In genomic region chr12:65840793-65841670, GRCh38 we compare ENCODE assay signal across 24 cellular contexts. TPM values are rescaled to one million over a fixed set of nuclear protein-coding genes. Genes with fewer than 3 reads are reported as not detected.
DNase-seq lines count a peak whose midpoint lies in the region; ATAC-seq, FAIRE-seq and TF ChIP-seq lines count a peak whose summit lies in the region.
"Had no signal": no experiment of that assay in that cellular context is flagged by ENCODE, and none has a peak within 500 bp of the region (broad histone marks: within the 10 kb centered on the region; RNA-seq: fewer than 3 reads in every experiment).

No MANE protein-coding gene starts in this region.

- peaks cover 17 to 20% of the 10 kb centered on the region in 2 donors for H3K27me3 Mint-ChIP-seq in T-cell

- H3K9ac ChIP-seq in PC-3 (ENCODE audit: low read length) (no peak overlapping the region), keratinocyte (ENCODE audit: control insufficient read depth, extremely low read depth, insufficient read depth, low read length) (no peak overlapping the region)

- H3K27me3 ChIP-seq in PC-3 (ENCODE audit: low read length) (no peaks in the 10 kb centered on the region), keratinocyte (ENCODE audit: control insufficient read depth, extremely low read depth, insufficient read depth, low read length) (no peaks in the 10 kb centered on the region)
- H3K27me3 ChIP-seq: body of pancreas, colonic mucosa, right atrium auricular region had no signal

- ATAC-seq in PC-3 (peak; percentile 9; the same call in 1 of the 2 replicates), T-cell (replicated peaks in 1 of 4) (no peak)
- ATAC-seq: body of pancreas; esophagus mucosa; left lung; stimulated activated effector memory CD8-positive, alpha-beta T cell treated with anti-CD3 and anti-CD28 coated beads, Interleukin-12 subunit alpha, Interleukin-12 subunit beta, amount 100 ng/mL, for 72 hours had no signal

- no peak overlapping the region for H3K4me3 Mint-ChIP-seq in T-cell
- H3K4me3 Mint-ChIP-seq: activated naive CD8-positive, alpha-beta T cell treated with anti-CD3 and anti-CD28 coated beads, Interleukin-2, amount 10 ng/mL, durations not matched to agents 7 days and 5 days; CD4-positive, alpha-beta memory T cell; stimulated activated effector memory CD8-positive, alpha-beta T cell treated with anti-CD3 and anti-CD28 coated beads, Interleukin-12 subunit alpha, Interleukin-12 subunit beta, amount 100 ng/mL, for 72 hours had no signal

- H3K9me3 ChIP-seq in PC-3 (ENCODE audit: low read length) (no peaks in the 10 kb centered on the region), keratinocyte (ENCODE audit: control insufficient read depth, low read depth, low read length) (no peaks in the 10 kb centered on the region)
- H3K9me3 ChIP-seq: body of pancreas, colonic mucosa, left lung, right atrium auricular region had no signal

- H3K27ac ChIP-seq in PC-3 (ENCODE audit: low read length), result 0 out of 2 replicates have a peak overlapping the region, but pooled peaks have one; percentile 5
- H3K27ac ChIP-seq in keratinocyte (ENCODE audit: control insufficient read depth, insufficient read depth, low read length), result no peak overlapping the region
- H3K27ac ChIP-seq in substantia nigra (ENCODE audit: low read depth, low read length, poor library complexity, severe bottlenecking), result no peak overlapping the region
- H3K27ac ChIP-seq: body of pancreas, colonic mucosa, left lung, right atrium auricular region had no signal

- H3K9me2 ChIP-seq in PC-3 (replicated peaks; ENCODE audit: low read length), result no peaks in the 10 kb centered on the region

- FAIRE-seq in D721Med (lab: Jason Lieb, UNC) (peak; percentile 6), keratinocyte (lab: Jason Lieb, UNC) (peak; percentile 78)

- POLR2A ChIA-PET in PC-3 (lab: Charles Lee; ENCODE audit: unreplicated experiment) (no interaction called here), T-cell (lab: Charles Lee) (no interaction called here)

- H3K36me3 ChIP-seq in PC-3 (ENCODE audit: low read depth, low read length) (peaks cover 79% of the 10 kb centered on the region), keratinocyte (ENCODE audit: control insufficient read depth in 2 of 2, extremely low read depth in 1 of 2, insufficient read depth in 2 of 2, low read length in 2 of 2) (peaks cover 21 to 44% of the 10 kb centered on the region in 2 experiments)
- H3K36me3 ChIP-seq: colonic mucosa, left lung, right atrium auricular region had no signal

- BruUV-seq in PC-3 (replicated peaks; lab: Mats Ljungman, UMichigan), result TSS peak; percentile 0

- H3K27ac Mint-ChIP-seq in T-cell, result no peak overlapping the region
- H3K27ac Mint-ChIP-seq: activated naive CD8-positive, alpha-beta T cell treated with anti-CD3 and anti-CD28 coated beads, Interleukin-2, amount 10 ng/mL, durations not matched to agents 7 days and 5 days; CD4-positive, alpha-beta memory T cell; stimulated activated effector memory CD8-positive, alpha-beta T cell treated with anti-CD3 and anti-CD28 coated beads, Interleukin-12 subunit alpha, Interleukin-12 subunit beta, amount 100 ng/mL, for 72 hours had no signal

- H2AFZ ChIP-seq in PC-3 (ENCODE audit: low read length) (no peak overlapping the region), keratinocyte (ENCODE audit: control insufficient read depth, low read length) (no peak overlapping the region)

- TF ChIP-seq CTCF in D721Med (IDR thresholded peaks at IDR 0.05; ENCODE audit: insufficient read depth, missing control alignments) (no peak), PC-3 (conservative IDR thresholded peaks at IDR 0.05; ENCODE audit: low read depth, low read length) (peak; percentile 42), choroid plexus epithelial cell (conservative IDR thresholded peaks at IDR 0.05; ENCODE audit: low read depth, low read length) (peak; percentile 32), keratinocyte (optimal IDR thresholded peaks at IDR 0.05 in 1 of 3, IDR thresholded peaks at IDR 0.05 in 1 of 3, conservative IDR thresholded peaks at IDR 0.05 in 1 of 3; ENCODE audit: extremely low read depth in 1 of 3, insufficient read depth in 2 of 3, low read length in 3 of 3) (peak in 1 of 3 experiments; percentile 14)

- CTCF ChIA-PET in PC-3 (lab: Charles Lee), result no interaction called here
- CTCF ChIA-PET in T-cell (lab: Charles Lee), result no interaction called here

- H3K79me2 ChIP-seq in PC-3 (ENCODE audit: low read length) (peaks cover 99% of the 10 kb centered on the region), keratinocyte (ENCODE audit: control insufficient read depth, insufficient read depth, low read length) (peaks cover 91% of the 10 kb centered on the region)

- H3K4me1 ChIP-seq in PC-3 (ENCODE audit: insufficient read depth, low read length), result no peaks in the 10 kb centered on the region
- peaks cover 19% of the 10 kb centered on the region for H3K4me1 ChIP-seq in keratinocyte (ENCODE audit: control insufficient read depth, extremely low read depth, insufficient read depth, low read length)
- H3K4me1 ChIP-seq: body of pancreas, colonic mucosa, left lung, right atrium auricular region had no signal

- H3K4me1 Mint-ChIP-seq in T-cell, result no peaks in the 10 kb centered on the region
- H3K4me1 Mint-ChIP-seq: activated naive CD8-positive, alpha-beta T cell treated with anti-CD3 and anti-CD28 coated beads, Interleukin-2, amount 10 ng/mL, durations not matched to agents 7 days and 5 days; CD4-positive, alpha-beta memory T cell; stimulated activated effector memory CD8-positive, alpha-beta T cell treated with anti-CD3 and anti-CD28 coated beads, Interleukin-12 subunit alpha, Interleukin-12 subunit beta, amount 100 ng/mL, for 72 hours had no signal

- H4K20me1 ChIP-seq in PC-3 (ENCODE audit: low read length) (peaks cover 65% of the 10 kb centered on the region), keratinocyte (ENCODE audit: control insufficient read depth, extremely low read depth, insufficient read depth, low read length) (peaks cover 18% of the 10 kb centered on the region)

- no peaks in the 10 kb centered on the region for H3K36me3 Mint-ChIP-seq in T-cell
- H3K36me3 Mint-ChIP-seq: activated naive CD8-positive, alpha-beta T cell treated with anti-CD3 and anti-CD28 coated beads, Interleukin-2, amount 10 ng/mL, durations not matched to agents 7 days and 5 days; CD4-positive, alpha-beta memory T cell; stimulated activated effector memory CD8-positive, alpha-beta T cell treated with anti-CD3 and anti-CD28 coated beads, Interleukin-12 subunit alpha, Interleukin-12 subunit beta, amount 100 ng/mL, for 72 hours had no signal

- no peaks in the 10 kb centered on the region for H3K9me3 Mint-ChIP-seq in T-cell
- H3K9me3 Mint-ChIP-seq: activated naive CD8-positive, alpha-beta T cell treated with anti-CD3 and anti-CD28 coated beads, Interleukin-2, amount 10 ng/mL, durations not matched to agents 7 days and 5 days; CD4-positive, alpha-beta memory T cell; stimulated activated effector memory CD8-positive, alpha-beta T cell treated with anti-CD3 and anti-CD28 coated beads, Interleukin-12 subunit alpha, Interleukin-12 subunit beta, amount 100 ng/mL, for 72 hours had no signal

- dilution Hi-C loops in keratinocyte (cut with MboI; ENCODE audit: extremely low pct_ligation_motif_present, low sequenced_read_pairs), result no loop called here

- no peak for DNase-seq in D721Med (ENCODE audit: insufficient read length, low spot score)
- peak; percentile 35 for DNase-seq in PC-3
- no peak for DNase-seq in choroid plexus epithelial cell (ENCODE audit: low read depth)
- DNase-seq in keratinocyte (ENCODE audit: low read depth, low spot score), result no peak
- no peak for DNase-seq in T-cell
- no peak for DNase-seq in NCI-H2107 treated with DMSO at 0.1 percent for 48 hours (lab: John Stamatoyannopoulos, UW; ENCODE audit: unreplicated experiment)
- no peak for DNase-seq in substantia nigra (lab: John Stamatoyannopoulos, UW)
- no peak for DNase-seq in NCI-H1105 (lab: John Stamatoyannopoulos, UW)
- DNase-seq: activated CD4-positive, CD25-positive, alpha-beta regulatory T cell treated with anti-CD3 and anti-CD28 coated beads, Interleukin-2, amount 50 U/mL, for 72 hours; activated naive CD8-positive, alpha-beta T cell treated with anti-CD3 and anti-CD28 coated beads, Interleukin-2, amount 10 ng/mL, durations not matched to agents 7 days and 5 days; body of pancreas; CD4-positive, alpha-beta memory T cell; colonic mucosa; DMS79; Karpas-422; left lung; NCI-H1092; NCI-H2081 treated with DMSO at 0.1 percent for 48 hours; NCI-H510A treated with DMSO at 0.1 percent for 48 hours; nucleus accumbens; T-helper 9 cell had no signal

- intact Hi-C loops in PC-3 (cut with micrococcal nuclease), result no loop called here

- H3K4me3 ChIP-seq in PC-3 (ENCODE audit: low read length), result no peak overlapping the region
- no peak overlapping the region for H3K4me3 ChIP-seq in choroid plexus epithelial cell (ENCODE audit: low read depth, low read length)
- H3K4me3 ChIP-seq in keratinocyte (ENCODE audit: control insufficient read depth in 2 of 3, extremely low read depth in 1 of 3, insufficient read depth in 2 of 3, low read depth in 1 of 3, low read length in 3 of 3), result no peak overlapping the region
- H3K4me3 ChIP-seq: body of pancreas, colonic mucosa, left lung, right atrium auricular region had no signal

- peaks cover 81% of the 10 kb centered on the region for H3F3A ChIP-seq in PC-3 (ENCODE audit: low read length, unreplicated experiment)

- no peak overlapping the region for H3K4me2 ChIP-seq in PC-3 (ENCODE audit: low read length)
- no peak overlapping the region for H3K4me2 ChIP-seq in keratinocyte (ENCODE audit: control insufficient read depth, extremely low read depth, insufficient read depth, low read depth, low read length)

- H3K9me1 ChIP-seq in keratinocyte (ENCODE audit: control insufficient read depth, extremely low read depth, insufficient read depth, low read length), result no peaks in the 10 kb centered on the region

RNA-seq across cellular contexts. Expression of gene HMGA2, which starts 16.7 kb away (rescaled TPM):
- total RNA-seq in PC-3 (2014; rRNA removed) (159 and 171 TPM in 2 replicates), T-cell (under 1 TPM in 3 of 5 donors, not detected in 2; 0.26 to 0.32 (median 0.28) TPM)
- polyA plus RNA-seq in keratinocyte, result 64.8 to 122 TPM (median 81.0 TPM) in 3 replicates
- polyA plus RNA-seq in keratinocyte (2011; ENCODE audit: low read depth), result 7.8 TPM
- polyA plus RNA-seq in keratinocyte (2011; cell fraction: cytosol; rRNA removed), result 59.5 and 111 TPM in 2 replicates
- polyA plus RNA-seq in keratinocyte (2011; cell fraction: nucleus; rRNA removed), result 150 and 155 TPM in 2 replicates
- polyA plus RNA-seq in keratinocyte (2012; ENCODE audit: low replicate concordance), result 15.2 and 97.6 TPM in 2 replicates
- 40.2 to 165 TPM (median 59.4 TPM) in 3 replicates for polyA minus RNA-seq in keratinocyte
- 152 TPM for polyA minus RNA-seq in keratinocyte (2011; cell fraction: cytosol; rRNA and poly(A)+ RNA removed)
- polyA minus RNA-seq in keratinocyte (2011; cell fraction: nucleus; rRNA and poly(A)+ RNA removed), result 169 and 356 TPM in 2 replicates
- total RNA-seq: activated naive CD8-positive, alpha-beta T cell treated with anti-CD3 and anti-CD28 coated beads, Interleukin-2, amount 10 ng/mL, durations not matched to agents 7 days and 5 days; CD4-positive, alpha-beta memory T cell; right atrium auricular region had no signal
- polyA plus RNA-seq: CD4-positive, alpha-beta memory T cell had no signal

Comparison
In these comparisons a context has a peak if more than half of its experiments do, and no peak if none do; other contexts are left out.
1. RNA of gene HMGA2, which starts 16.7 kb away (total RNA-seq): 159 to 171 TPM in PC-3; 0.26 to 0.32 TPM in T-cell; every median in the first group is over 100 times any median in the second.